10 cellular contexts compared by ENCODE assay signal in the genomic region with DNA sequence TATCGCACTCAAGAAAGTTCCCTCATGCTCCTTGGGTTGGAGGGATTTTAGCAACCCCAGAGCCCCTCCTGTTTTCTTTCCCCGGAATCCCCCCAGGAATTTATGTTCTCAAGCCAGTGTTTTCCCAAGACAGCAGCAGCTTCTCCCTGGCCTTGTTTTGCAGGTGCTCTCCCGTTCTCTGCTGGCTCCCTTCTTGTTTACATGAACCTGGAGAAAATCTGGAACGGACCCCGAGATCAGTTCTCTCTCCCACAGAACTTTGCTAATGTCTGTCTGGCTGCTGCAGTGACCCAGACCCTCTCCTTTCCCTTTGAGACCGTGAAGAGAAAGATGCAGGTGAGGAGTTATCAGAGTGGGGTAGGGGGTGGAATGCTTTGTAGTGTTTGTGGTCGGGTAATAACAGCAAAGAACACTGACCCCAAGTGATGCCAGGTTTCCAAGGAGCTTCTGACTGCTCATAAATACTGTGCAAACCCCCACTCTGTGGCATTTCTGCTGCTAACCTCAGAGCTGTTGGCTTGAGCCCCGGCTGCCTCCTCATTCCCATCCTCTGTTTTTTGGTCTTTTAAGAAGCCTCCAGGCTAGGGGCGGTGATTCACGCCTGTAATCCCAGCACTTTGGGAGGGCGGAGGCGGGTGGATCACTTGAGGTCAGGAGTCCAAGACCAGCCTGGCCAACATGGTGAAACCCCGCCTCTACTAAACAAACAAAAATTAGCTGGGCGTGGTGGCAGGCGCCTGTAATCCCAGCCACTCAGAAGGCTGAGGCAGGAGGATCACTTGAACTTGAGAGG. TPM values are rescaled to one million over a fixed set of nuclear protein-coding genes. Genes with fewer than 3 reads are reported as not detected.
DNase-seq lines count a peak whose midpoint lies in the region; ATAC-seq and TF ChIP-seq lines count a peak whose summit lies in the region.
"Had no signal": no experiment of that assay in that cellular context is flagged by ENCODE, and none has a peak within 500 bp of the region (broad histone marks: within the 10 kb centered on the region; RNA-seq: fewer than 3 reads in every experiment).

No MANE protein-coding gene starts in this region.

- no peak overlapping the region for H2AFZ ChIP-seq in GM23248

- H4K20me1 ChIP-seq in GM23248 (ENCODE audit: insufficient read depth): no peaks in the 10 kb centered on the region

- H3K27ac ChIP-seq in GM23248: peak overlapping the region; percentile 97
- H3K27ac ChIP-seq in suprapubic skin: no peak overlapping the region
- H3K27ac ChIP-seq: heart right ventricle had no signal

- peak overlapping the region; percentile 28 for H3K4me2 ChIP-seq in GM23248 (ENCODE audit: unreplicated experiment)

- H3F3A ChIP-seq in GM23248 (ENCODE audit: insufficient read depth): peaks cover 18% of the 10 kb centered on the region; the same call in 1 of the 2 replicates

- H3K4me3 ChIP-seq in GM23248 (peak overlapping the region; percentile 42; the same call in 1 of the 2 replicates), fibroblast of the aortic adventitia (ENCODE audit: low read depth, low read length) (no peak overlapping the region), suprapubic skin (no peak overlapping the region)
- H3K4me3 ChIP-seq: heart right ventricle had no signal

- H3K27me3 ChIP-seq in GM23248 (replicated peaks; ENCODE audit: insufficient read depth): no peaks in the 10 kb centered on the region
- no peaks in the 10 kb centered on the region for H3K27me3 ChIP-seq in suprapubic skin
- H3K27me3 ChIP-seq: heart right ventricle had no signal

- WGBS in GM23248 (ENCODE audit: low coverage in 1 of 2, low lambda C conversion rate in 2 of 2, missing lambda C conversion rate in 2 of 2), 2 experiments: 16 to 24% methylated on average over 14 to 15 of the region's 15 CpGs
- 59% methylated on average over 15 of the region's 15 CpGs for WGBS in suprapubic skin

- no peak for TF ChIP-seq EP300 in suprapubic skin (IDR thresholded peaks at IDR 0.05)

- H3K36me3 ChIP-seq in GM23248 (ENCODE audit: low read depth): no peaks in the 10 kb centered on the region
- peaks cover 3% of the 10 kb centered on the region for H3K36me3 ChIP-seq in suprapubic skin

- no peak for ATAC-seq in HG02678 (IDR thresholded peaks at IDR 0.05; ENCODE audit: unreplicated experiment)
- ATAC-seq: activated T-cell treated with anti-CD3 and anti-CD28 coated beads, Interleukin-2, amount 50 U/mL, for 72 hours had no signal

- peak; percentile 94 for DNase-seq in GM23248
- DNase-seq in RPMI7951 (ENCODE audit: low read depth): peak; percentile 93
- peak; percentile 82 for DNase-seq in fibroblast of the aortic adventitia (ENCODE audit: low read depth)
- peak; percentile 72 to 79 for DNase-seq in suprapubic skin (ENCODE audit: low spot score in 2 of 2)
- DNase-seq in activated CD4-positive, alpha-beta T cell treated with anti-CD3 and anti-CD28 coated beads for 48 hours: no peak
- DNase-seq in DMS153 (lab: John Stamatoyannopoulos, UW): no peak
- DNase-seq in stimulated activated CD8-positive, alpha-beta memory T cell treated with anti-CD3 and anti-CD28 coated beads, Interleukin-4, amount 100 ng/mL, for 48 hours: no peak
- DNase-seq: activated T-cell treated with anti-CD3 and anti-CD28 coated beads, Interleukin-2, amount 50 U/mL, for 72 hours; heart right ventricle had no signal

- H3K4me1 ChIP-seq in GM23248 (ENCODE audit: insufficient read depth): peaks cover 38% of the 10 kb centered on the region
- peaks cover 3% of the 10 kb centered on the region for H3K4me1 ChIP-seq in suprapubic skin
- H3K4me1 ChIP-seq: heart right ventricle had no signal

- H3K79me2 ChIP-seq in GM23248 (ENCODE audit: insufficient read depth): peaks cover 63% of the 10 kb centered on the region

- H3K9me3 ChIP-seq in GM23248 (ENCODE audit: low read depth): no peaks in the 10 kb centered on the region
- H3K9me3 ChIP-seq in suprapubic skin: no peaks in the 10 kb centered on the region
- H3K9me3 ChIP-seq: heart right ventricle had no signal

- TF ChIP-seq CTCF in fibroblast of the aortic adventitia (IDR thresholded peaks at IDR 0.05; ENCODE audit: insufficient read depth, low read length) (no peak), suprapubic skin (IDR thresholded peaks at IDR 0.05) (no peak)

- TF ChIP-seq POLR2A in suprapubic skin (IDR thresholded peaks at IDR 0.05): no peak

- no peaks in the 10 kb centered on the region for H3K9me2 ChIP-seq in GM23248 (ENCODE audit: insufficient read depth)

- peak overlapping the region; percentile 72 for H3K9ac ChIP-seq in GM23248

- in situ Hi-C loops in GM23248 (cut with MboI): no loop called here

RNA-seq across cellular contexts. Expression of gene SLC25A43, which starts 11.1 kb away (rescaled TPM):
- total RNA-seq in GM23248 (2014; rRNA removed; shearing (Covaris generic)): 41.1 and 53.4 TPM in 2 replicates
- polyA plus RNA-seq in GM23248 (2016; fragmentation: Nextera tagmentation; extraction: Ambion mirVana): 28.4 and 31.2 TPM in 2 replicates
- 20.5 and 22.5 TPM in 2 replicates for total RNA-seq in RPMI7951 (2014; rRNA removed; shearing (Covaris generic))
- total RNA-seq in fibroblast of the aortic adventitia (ENCODE audit: low replicate concordance) (9.3 and 22.9 TPM in 2 replicates), suprapubic skin (10 to 100 TPM; 17.9 to 33.0 (median 29.9) TPM)

RNA-seq across cellular contexts. Expression of gene SLC25A5, which starts 58.0 kb away (rescaled TPM):
- 98.9 and 104 TPM in 2 replicates for total RNA-seq in GM23248 (2014; rRNA removed; shearing (Covaris generic))
- polyA plus RNA-seq in GM23248 (2016; fragmentation: Nextera tagmentation; extraction: Ambion mirVana): 148 and 150 TPM in 2 replicates
- 289 and 310 TPM in 2 replicates for total RNA-seq in RPMI7951 (2014; rRNA removed; shearing (Covaris generic))
- 46.6 and 188 TPM in 2 replicates for total RNA-seq in fibroblast of the aortic adventitia (ENCODE audit: low replicate concordance)
- total RNA-seq in suprapubic skin: 100 to 1,000 TPM; 177 to 516 (median 455) TPM

Comparison
In these comparisons a context has a peak if more than half of its experiments do, and no peak if none do; other contexts are left out.
1. DNase-seq: peak in GM23248 (single experiment), RPMI7951 (single experiment), fibroblast of the aortic adventitia (single experiment) and suprapubic skin (2 of 2); none in activated CD4-positive, alpha-beta T cell treated with anti-CD3 and anti-CD28 coated beads for 48 hours (single experiment), DMS153 (single experiment) and stimulated activated CD8-positive, alpha-beta memory T cell treated with anti-CD3 and anti-CD28 coated beads, Interleukin-4, amount 100 ng/mL, for 48 hours (single experiment).